ENCODE assay signal across 19 cellular contexts in genomic region chr4:85952982-85953650, GRCh38.
DNase-seq lines count a peak whose midpoint lies in the region; ATAC-seq and TF ChIP-seq lines count a peak whose summit lies in the region.
"Had no signal": no experiment of that assay in that cellular context is flagged by ENCODE, and none has a peak within 500 bp of the region (broad histone marks: within the 10 kb centered on the region; RNA-seq: fewer than 3 reads in every experiment).

No MANE protein-coding gene starts in this region.

- 65 to 74% methylated on average over 2 to 3 of the region's 3 CpGs for WGBS in gastroesophageal sphincter (ENCODE audit: low coverage in 1 of 2), 2 donors

- no peaks in the 10 kb centered on the region for H4K20me1 ChIP-seq in GM23338 (replicated peaks; ENCODE audit: insufficient read depth)

- H3K4me2 ChIP-seq in GM23338, result 0 out of 2 replicates have a peak overlapping the region, but pooled peaks have one; percentile 61

- TF ChIP-seq EP300 in gastroesophageal sphincter (IDR thresholded peaks at IDR 0.05), result no peak

- H2AFZ ChIP-seq in GM23338, result peak overlapping the region; percentile 58

- no peak overlapping the region for H3K4me3 ChIP-seq in GM23338
- no peak overlapping the region for H3K4me3 ChIP-seq in choroid plexus epithelial cell (ENCODE audit: low read depth, low read length)
- H3K4me3 ChIP-seq in gastroesophageal sphincter, result no peak overlapping the region
- H3K4me3 ChIP-seq: right atrium auricular region, SK-N-MC, uterus had no signal

- no peak for ATAC-seq in GM23338
- peak; percentile 59 for ATAC-seq in stimulated activated memory B cell treated with anti-CD40 and anti-IgM and Interleukin-4, amounts not matched to agents 10 μg/mL and 1 μg/mL and 100 μg/mL, for 72 hours
- no peak for ATAC-seq in GM21447 (IDR thresholded peaks at IDR 0.05; ENCODE audit: unreplicated experiment)
- no peak for ATAC-seq in gastroesophageal sphincter
- no peak for ATAC-seq in HG03139 (IDR thresholded peaks at IDR 0.05; ENCODE audit: unreplicated experiment)
- ATAC-seq: activated CD8-positive, alpha-beta memory T cell treated with anti-CD3 and anti-CD28 coated beads, Interleukin-2, amount 10 ng/mL, durations not matched to agents 7 days and 5 days; stimulated activated effector memory CD8-positive, alpha-beta T cell treated with anti-CD3 and anti-CD28 coated beads, Interleukin-12 subunit alpha, Interleukin-12 subunit beta, amount 100 ng/mL, for 72 hours had no signal

- H3K27ac Mint-ChIP-seq in GM23338, result no peak overlapping the region
- H3K27ac Mint-ChIP-seq in stimulated activated memory B cell treated with anti-CD40 and anti-IgM and Interleukin-4, amounts not matched to agents 10 μg/mL and 1 μg/mL and 100 μg/mL, for 72 hours, result peak overlapping the region; percentile 68
- H3K27ac Mint-ChIP-seq: activated CD8-positive, alpha-beta memory T cell treated with anti-CD3 and anti-CD28 coated beads, Interleukin-2, amount 10 ng/mL, durations not matched to agents 7 days and 5 days; activated naive CD4-positive, alpha-beta T cell treated with anti-CD3 and anti-CD28 coated beads for 36 hours; stimulated activated effector memory CD8-positive, alpha-beta T cell treated with anti-CD3 and anti-CD28 coated beads, Interleukin-12 subunit alpha, Interleukin-12 subunit beta, amount 100 ng/mL, for 72 hours had no signal

- H3K36me3 ChIP-seq in GM23338 (ENCODE audit: insufficient read depth), result no peaks in the 10 kb centered on the region
- H3K36me3 ChIP-seq in gastroesophageal sphincter, result no peaks in the 10 kb centered on the region
- H3K36me3 ChIP-seq: right atrium auricular region, uterus had no signal

- TF ChIP-seq CTCF in GM23338 (conservative IDR thresholded peaks at IDR 0.05; ENCODE audit: low read depth in 2 of 2) (no peak), choroid plexus epithelial cell (conservative IDR thresholded peaks at IDR 0.05; ENCODE audit: low read depth, low read length) (no peak), gastroesophageal sphincter (IDR thresholded peaks at IDR 0.05) (no peak)

- peaks cover 6% of the 10 kb centered on the region; the same call in 1 of the 2 replicates for H3K9me2 ChIP-seq in GM23338 (ENCODE audit: insufficient read depth)

- no peaks in the 10 kb centered on the region for H3F3A ChIP-seq in GM23338 (replicated peaks; ENCODE audit: low read depth)

- DNase-seq in GM23338 (ENCODE audit: low spot score) (peak; percentile 23), OCI-M1 (lab: John Stamatoyannopoulos, UW) (peak; percentile 70), choroid plexus epithelial cell (ENCODE audit: low read depth) (peak; percentile 47)
- DNase-seq: activated CD8-positive, alpha-beta memory T cell treated with anti-CD3 and anti-CD28 coated beads, Interleukin-2, amount 10 ng/mL, durations not matched to agents 7 days and 5 days; activated naive CD4-positive, alpha-beta T cell treated with anti-CD3 and anti-CD28 coated beads for 36 hours; erythroblast; GOT3; left colon; naive B cell; stimulated activated CD4-positive, alpha-beta T cell treated with anti-CD3 and anti-CD28 coated beads, Interleukin-4, amount 100 ng/mL, for 24 hours; uterus had no signal

- H3K79me2 ChIP-seq in GM23338 (replicated peaks; ENCODE audit: insufficient read depth), result no peaks in the 10 kb centered on the region

- no peaks in the 10 kb centered on the region for H3K27me3 ChIP-seq in GM23338 (ENCODE audit: insufficient read depth)
- no peaks in the 10 kb centered on the region for H3K27me3 ChIP-seq in gastroesophageal sphincter
- H3K27me3 ChIP-seq: right atrium auricular region, uterus had no signal

- H3K9me3 Mint-ChIP-seq in GM23338, result no peaks in the 10 kb centered on the region
- no peaks in the 10 kb centered on the region for H3K9me3 Mint-ChIP-seq in stimulated activated memory B cell treated with anti-CD40 and anti-IgM and Interleukin-4, amounts not matched to agents 10 μg/mL and 1 μg/mL and 100 μg/mL, for 72 hours
- H3K9me3 Mint-ChIP-seq: activated naive CD4-positive, alpha-beta T cell treated with anti-CD3 and anti-CD28 coated beads for 36 hours; naive B cell had no signal

- peaks cover 31% of the 10 kb centered on the region for H3K4me1 ChIP-seq in GM23338 (ENCODE audit: insufficient read depth)
- H3K4me1 ChIP-seq in gastroesophageal sphincter, result no peaks in the 10 kb centered on the region
- H3K4me1 ChIP-seq: uterus had no signal

- no peaks in the 10 kb centered on the region for H3K36me3 Mint-ChIP-seq in GM23338 (ENCODE audit: low read depth)
- H3K36me3 Mint-ChIP-seq in stimulated activated memory B cell treated with anti-CD40 and anti-IgM and Interleukin-4, amounts not matched to agents 10 μg/mL and 1 μg/mL and 100 μg/mL, for 72 hours, result peaks cover 46% of the 10 kb centered on the region
- H3K36me3 Mint-ChIP-seq: activated CD8-positive, alpha-beta memory T cell treated with anti-CD3 and anti-CD28 coated beads, Interleukin-2, amount 10 ng/mL, durations not matched to agents 7 days and 5 days; stimulated activated effector memory CD8-positive, alpha-beta T cell treated with anti-CD3 and anti-CD28 coated beads, Interleukin-12 subunit alpha, Interleukin-12 subunit beta, amount 100 ng/mL, for 72 hours had no signal

- no peak for TF ChIP-seq POLR2A in gastroesophageal sphincter (IDR thresholded peaks at IDR 0.05)

- H3K27me3 Mint-ChIP-seq in GM23338 (ENCODE audit: insufficient read depth, low read depth, poor library complexity), result peaks cover 2% of the 10 kb centered on the region
- H3K27me3 Mint-ChIP-seq in stimulated activated memory B cell treated with anti-CD40 and anti-IgM and Interleukin-4, amounts not matched to agents 10 μg/mL and 1 μg/mL and 100 μg/mL, for 72 hours, result no peaks in the 10 kb centered on the region
- H3K27me3 Mint-ChIP-seq: activated CD8-positive, alpha-beta memory T cell treated with anti-CD3 and anti-CD28 coated beads, Interleukin-2, amount 10 ng/mL, durations not matched to agents 7 days and 5 days; naive B cell had no signal

- no peak overlapping the region for H3K4me3 Mint-ChIP-seq in GM23338
- no peak overlapping the region for H3K4me3 Mint-ChIP-seq in stimulated activated memory B cell treated with anti-CD40 and anti-IgM and Interleukin-4, amounts not matched to agents 10 μg/mL and 1 μg/mL and 100 μg/mL, for 72 hours
- H3K4me3 Mint-ChIP-seq: activated CD8-positive, alpha-beta memory T cell treated with anti-CD3 and anti-CD28 coated beads, Interleukin-2, amount 10 ng/mL, durations not matched to agents 7 days and 5 days; activated naive CD4-positive, alpha-beta T cell treated with anti-CD3 and anti-CD28 coated beads for 36 hours; stimulated activated effector memory CD8-positive, alpha-beta T cell treated with anti-CD3 and anti-CD28 coated beads, Interleukin-12 subunit alpha, Interleukin-12 subunit beta, amount 100 ng/mL, for 72 hours had no signal

- peaks cover 16% of the 10 kb centered on the region for H3K4me1 Mint-ChIP-seq in GM23338
- H3K4me1 Mint-ChIP-seq in stimulated activated memory B cell treated with anti-CD40 and anti-IgM and Interleukin-4, amounts not matched to agents 10 μg/mL and 1 μg/mL and 100 μg/mL, for 72 hours, result peaks cover 15% of the 10 kb centered on the region
- H3K4me1 Mint-ChIP-seq: activated CD8-positive, alpha-beta memory T cell treated with anti-CD3 and anti-CD28 coated beads, Interleukin-2, amount 10 ng/mL, durations not matched to agents 7 days and 5 days; stimulated activated effector memory CD8-positive, alpha-beta T cell treated with anti-CD3 and anti-CD28 coated beads, Interleukin-12 subunit alpha, Interleukin-12 subunit beta, amount 100 ng/mL, for 72 hours had no signal

- no peaks in the 10 kb centered on the region for H3K9me3 ChIP-seq in gastroesophageal sphincter
- H3K9me3 ChIP-seq: right atrium auricular region, uterus had no signal

- H3K27ac ChIP-seq in GM23338 (ENCODE audit: low read depth), result no peak overlapping the region
- no peak overlapping the region for H3K27ac ChIP-seq in gastroesophageal sphincter
- H3K27ac ChIP-seq: C4-2B, right atrium auricular region, SK-N-MC, uterus had no signal

TF ChIP-seq in GM23338, 12 proteins besides CTCF, POLR2A, EP300 and RAD21 (continues in another document):
- TF ChIP-seq STAT1 (IDR thresholded peaks at IDR 0.05; ENCODE audit: unreplicated experiment) (no peak), ZNF331 (CRISPR knock-in tag; IDR thresholded peaks at IDR 0.05; ENCODE audit: low read depth) (no peak), EZH2phosphoT487 (IDR thresholded peaks at IDR 0.05; ENCODE audit: unreplicated experiment) (no peak), POLR2AphosphoS5 (IDR thresholded peaks at IDR 0.05; ENCODE audit: low read depth) (no peak), JUNB (IDR thresholded peaks at IDR 0.05; ENCODE audit: unreplicated experiment) (no peak), EZH2 (IDR thresholded peaks at IDR 0.05; ENCODE audit: low read depth, unreplicated experiment) (no peak), CREB1 (CRISPR knock-in tag; IDR thresholded peaks at IDR 0.05; ENCODE audit: low read depth) (no peak), ZNF114 (CRISPR knock-in tag; IDR thresholded peaks at IDR 0.05) (no peak), REST (IDR thresholded peaks at IDR 0.05; ENCODE audit: unreplicated experiment) (no peak)
